In the genomic region with DNA sequence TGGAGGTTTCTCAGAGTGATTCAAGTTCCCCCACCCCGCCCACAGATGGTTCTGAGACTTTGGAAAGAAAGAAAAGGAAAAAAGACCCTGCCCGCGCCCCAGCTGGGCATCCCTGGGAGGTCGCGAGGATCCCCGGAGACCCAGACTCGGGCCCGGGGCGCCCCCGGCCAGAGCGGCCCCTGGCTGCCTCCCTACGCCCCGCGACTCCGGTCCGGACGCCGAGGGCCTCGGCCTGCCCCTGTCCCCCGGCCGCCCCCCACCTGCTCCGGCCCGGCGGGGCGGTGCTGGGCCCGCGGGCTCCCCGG, we compare ENCODE assay signal across 10 cellular contexts. TPM values are rescaled to one million over a fixed set of nuclear protein-coding genes. Genes with fewer than 3 reads are reported as not detected.
DNase-seq lines count a peak whose midpoint lies in the region; ATAC-seq and TF ChIP-seq lines count a peak whose summit lies in the region.
"Had no signal": no experiment of that assay in that cellular context is flagged by ENCODE, and none has a peak within 500 bp of the region (broad histone marks: within the 10 kb centered on the region; RNA-seq: fewer than 3 reads in every experiment).

No MANE protein-coding gene starts in this region.

- no peaks in the 10 kb centered on the region for H3K79me2 ChIP-seq in fibroblast of lung (ENCODE audit: control insufficient read depth, insufficient read depth, low read length)

- H3K4me1 ChIP-seq in fibroblast of lung (ENCODE audit: control insufficient read depth, extremely low read depth, insufficient read depth, low read length) (no peaks in the 10 kb centered on the region), prostate gland (replicated peaks) (no peaks in the 10 kb centered on the region)

- peak overlapping the region; percentile 68 for H3K4me2 ChIP-seq in fibroblast of lung (ENCODE audit: extremely low read depth, insufficient read depth, low read length)
- H3K4me2 ChIP-seq: PC-9 had no signal

- H3K9ac ChIP-seq in fibroblast of lung (ENCODE audit: insufficient read depth, low read length), result no peak overlapping the region

- BruUV-seq in Calu3 (replicated peaks; lab: Mats Ljungman, UMichigan), result no TSS peak

- WGBS in prostate gland, result 3% methylated on average over 20 of the region's 28 CpGs
- WGBS in lower leg skin, 2 donors, result 4% methylated on average over 19 to 22 of the region's 28 CpGs

- peak overlapping the region; percentile 39 for H3K27ac Mint-ChIP-seq in Calu3 (ENCODE audit: unreplicated experiment)
- no peak overlapping the region for H3K27ac Mint-ChIP-seq in activated CD8-positive, alpha-beta T cell treated with anti-CD3 and anti-CD28 coated beads for 36 hours

- H4K20me1 ChIP-seq in fibroblast of lung (ENCODE audit: control insufficient read depth, extremely low read depth, insufficient read depth, low read length), result no peaks in the 10 kb centered on the region

- no peaks in the 10 kb centered on the region for H3K9me3 Mint-ChIP-seq in Calu3 (ENCODE audit: low read depth, unreplicated experiment)
- H3K9me3 Mint-ChIP-seq in activated CD8-positive, alpha-beta T cell treated with anti-CD3 and anti-CD28 coated beads for 36 hours, result no peaks in the 10 kb centered on the region

- intact Hi-C loops in Calu3 (cut with micrococcal nuclease; ENCODE audit: unreplicated experiment), result no loop called here
- intact Hi-C loops in activated CD8-positive, alpha-beta T cell treated with anti-CD3 and anti-CD28 coated beads for 36 hours (cut with micrococcal nuclease), result no loop called here
- intact Hi-C loops in prostate gland (cut with DNase I), result no loop called here
- intact Hi-C loops in lower leg skin (cut with DNase I; ENCODE audit: low total_unique reads), result no loop called here

- peak overlapping the region; percentile 62 for H3K4me3 Mint-ChIP-seq in Calu3 (ENCODE audit: low read depth, unreplicated experiment)
- peak overlapping the region; percentile 60 for H3K4me3 Mint-ChIP-seq in activated CD8-positive, alpha-beta T cell treated with anti-CD3 and anti-CD28 coated beads for 36 hours

- POLR2A ChIA-PET in activated CD8-positive, alpha-beta T cell treated with anti-CD3 and anti-CD28 coated beads for 36 hours (lab: Charles Lee), result no interaction called here

- TF ChIP-seq POLR2A in prostate gland (IDR thresholded peaks at IDR 0.05) (no peak), lower leg skin (IDR thresholded peaks at IDR 0.05) (no peak)

- H3K4me1 Mint-ChIP-seq in Calu3 (ENCODE audit: low read depth, unreplicated experiment), result no peaks in the 10 kb centered on the region
- peaks cover 11% of the 10 kb centered on the region for H3K4me1 Mint-ChIP-seq in activated CD8-positive, alpha-beta T cell treated with anti-CD3 and anti-CD28 coated beads for 36 hours (ENCODE audit: low read depth)

- peaks cover 5% of the 10 kb centered on the region for H3K27me3 ChIP-seq in fibroblast of lung (ENCODE audit: control insufficient read depth, insufficient read depth, low read length)
- no peaks in the 10 kb centered on the region for H3K27me3 ChIP-seq in prostate gland (replicated peaks; ENCODE audit: insufficient read depth)

- CTCF ChIA-PET in Calu3 (lab: Charles Lee), result no interaction called here
- CTCF ChIA-PET in activated CD8-positive, alpha-beta T cell treated with anti-CD3 and anti-CD28 coated beads for 36 hours (lab: Charles Lee), result no interaction called here

- H3K27me3 Mint-ChIP-seq in Calu3 (ENCODE audit: unreplicated experiment), result no peaks in the 10 kb centered on the region
- H3K27me3 Mint-ChIP-seq in activated CD8-positive, alpha-beta T cell treated with anti-CD3 and anti-CD28 coated beads for 36 hours, result peaks cover 12% of the 10 kb centered on the region

- no peak overlapping the region for H3K27ac ChIP-seq in fibroblast of lung (ENCODE audit: insufficient read depth, low read length)
- H3K27ac ChIP-seq in prostate gland, result no peak overlapping the region
- H3K27ac ChIP-seq: PC-9 had no signal

- no peak for ATAC-seq in activated CD8-positive, alpha-beta T cell treated with anti-CD3 and anti-CD28 coated beads for 36 hours

- H3K4me3 ChIP-seq in fibroblast of lung (replicated peaks in 1 of 4; ENCODE audit: control extremely low read depth in 1 of 4, insufficient read depth in 1 of 4, low read depth in 3 of 4, low read length in 4 of 4) (peak overlapping the region in 2 of 4 experiments; percentile 22 to 40), prostate gland (peak overlapping the region; percentile 27 to 40), lower leg skin (ENCODE audit: low read depth, poor library complexity, severe bottlenecking) (no peak overlapping the region)
- H3K4me3 ChIP-seq: PC-9 had no signal

- TF ChIP-seq CTCF in Calu3 (IDR thresholded peaks at IDR 0.05; ENCODE audit: unreplicated experiment) (no peak), fibroblast of lung (conservative IDR thresholded peaks at IDR 0.05 in 1 of 2, IDR thresholded peaks at IDR 0.05 in 1 of 2; ENCODE audit: low read depth in 1 of 2, low read length in 2 of 2) (no peak), prostate gland (IDR thresholded peaks at IDR 0.05) (no peak), lower leg skin (IDR thresholded peaks at IDR 0.05) (no peak)
- TF ChIP-seq CTCF in activated CD8-positive, alpha-beta T cell treated with anti-CD3 and anti-CD28 coated beads for 36 hours (IDR thresholded peaks at IDR 0.05), result no peak

- H3K36me3 Mint-ChIP-seq in Calu3 (ENCODE audit: insufficient read depth, unreplicated experiment), result peaks cover 18% of the 10 kb centered on the region
- no peaks in the 10 kb centered on the region for H3K36me3 Mint-ChIP-seq in activated CD8-positive, alpha-beta T cell treated with anti-CD3 and anti-CD28 coated beads for 36 hours (ENCODE audit: low read depth)

- no peaks in the 10 kb centered on the region for H3K36me3 ChIP-seq in fibroblast of lung (ENCODE audit: control insufficient read depth, insufficient read depth, low read length)
- H3K36me3 ChIP-seq in prostate gland, result no peaks in the 10 kb centered on the region

- H2AFZ ChIP-seq in fibroblast of lung (ENCODE audit: low read length), result no peak overlapping the region
- H2AFZ ChIP-seq: PC-9 had no signal

- no peak for DNase-seq in Calu3
- peak; percentile 49 for DNase-seq in activated CD8-positive, alpha-beta T cell treated with anti-CD3 and anti-CD28 coated beads for 36 hours
- no peak for DNase-seq in fibroblast of lung (ENCODE audit: low read depth in 2 of 2)
- DNase-seq in prostate gland (ENCODE audit: low spot score), result no peak
- no peak for DNase-seq in NCI-H748 treated with DMSO at 0.1 percent for 48 hours (lab: John Stamatoyannopoulos, UW)
- DNase-seq in NOMO-1 treated with DMSO at 0.1 percent for 48 hours (lab: John Stamatoyannopoulos, UW; ENCODE audit: unreplicated experiment), result no peak
- DNase-seq in AML-193 (lab: John Stamatoyannopoulos, UW), result no peak
- no peak for DNase-seq in lower leg skin (ENCODE audit: low spot score in 2 of 2)
- DNase-seq: PC-9; stimulated activated CD4-positive, alpha-beta T cell treated with anti-CD3 and anti-CD28 coated beads, Interleukin-12 subunit alpha, Interleukin-12 subunit beta, amount 100 ng/mL, for 4 hours had no signal

- H3K9me3 ChIP-seq in fibroblast of lung (ENCODE audit: control insufficient read depth, insufficient read depth, low read depth, low read length), result no peaks in the 10 kb centered on the region
- H3K9me3 ChIP-seq in prostate gland, result no peaks in the 10 kb centered on the region

RNA-seq across cellular contexts. Expression of a gene that starts 2.3 kb away (rescaled TPM):
- 3.1 and 4.2 TPM in 2 replicates for total RNA-seq in Calu3 (2022)
- total RNA-seq in activated CD8-positive, alpha-beta T cell treated with anti-CD3 and anti-CD28 coated beads for 36 hours, result under 1 TPM; 0.25 to 0.40 TPM
- 1.3 and 2.0 TPM in 2 replicates for total RNA-seq in fibroblast of lung
- polyA plus RNA-seq in fibroblast of lung, result 0.14 and 0.15 TPM in 2 replicates
- polyA plus RNA-seq in fibroblast of lung (2012), result 0.10 and 0.55 TPM in 2 replicates
- polyA minus RNA-seq in fibroblast of lung (ENCODE audit: low replicate concordance), result 0.52 and 1.4 TPM in 2 replicates
- total RNA-seq in prostate gland, result 1 to 10 TPM; 1.4 to 1.8 TPM
- 1 to 10 TPM in 2 of 4 donors, under 1 TPM in 1, not detected in 1; 0.15 to 3.7 (median 2.0) TPM for total RNA-seq in lower leg skin

RNA-seq across cellular contexts. Expression of a gene that starts 17.3 kb away (rescaled TPM):
- total RNA-seq in Calu3 (2022), result 49.3 and 55.4 TPM in 2 replicates
- 10 to 100 TPM; 29.1 to 34.5 TPM for total RNA-seq in activated CD8-positive, alpha-beta T cell treated with anti-CD3 and anti-CD28 coated beads for 36 hours
- 51.9 and 75.8 TPM in 2 replicates for total RNA-seq in fibroblast of lung
- 25.1 and 27.4 TPM in 2 replicates for polyA plus RNA-seq in fibroblast of lung
- 30.9 and 31.8 TPM in 2 replicates for polyA plus RNA-seq in fibroblast of lung (2012)
- polyA minus RNA-seq in fibroblast of lung (ENCODE audit: low replicate concordance), result 129 and 153 TPM in 2 replicates
- total RNA-seq in prostate gland, result 10 to 100 TPM; 41.5 to 48.9 TPM
- 10 to 100 TPM; 25.4 to 34.9 (median 28.4) TPM for total RNA-seq in lower leg skin

RNA-seq across cellular contexts. Expression of a gene that starts 37.2 kb away (rescaled TPM):
- total RNA-seq in Calu3 (2022), result 24.5 and 25.3 TPM in 2 replicates
- 10 to 100 TPM; 23.7 to 23.8 TPM for total RNA-seq in activated CD8-positive, alpha-beta T cell treated with anti-CD3 and anti-CD28 coated beads for 36 hours
- 25.9 and 26.3 TPM in 2 replicates for total RNA-seq in fibroblast of lung
- 15.7 and 15.8 TPM in 2 replicates for polyA plus RNA-seq in fibroblast of lung
- polyA plus RNA-seq in fibroblast of lung (2012), result 19.7 and 22.0 TPM in 2 replicates
- 9.0 and 9.9 TPM in 2 replicates for polyA minus RNA-seq in fibroblast of lung (ENCODE audit: low replicate concordance)
- 10 to 100 TPM; 77.7 to 83.1 TPM for total RNA-seq in prostate gland
- 10 to 100 TPM; 23.3 to 48.2 (median 45.1) TPM for total RNA-seq in lower leg skin

RNA-seq across cellular contexts. Expression of a gene that starts 47.5 kb away (rescaled TPM):
- 68.0 and 69.9 TPM in 2 replicates for total RNA-seq in Calu3 (2022)
- total RNA-seq in activated CD8-positive, alpha-beta T cell treated with anti-CD3 and anti-CD28 coated beads for 36 hours, result 100 to 1,000 TPM in 1 of 2 experiments, 10 to 100 TPM in 1; 99.1 to 102 TPM
- total RNA-seq in fibroblast of lung, result 39.8 and 45.1 TPM in 2 replicates
- 23.8 and 26.0 TPM in 2 replicates for polyA plus RNA-seq in fibroblast of lung
- 23.9 and 24.4 TPM in 2 replicates for polyA plus RNA-seq in fibroblast of lung (2012)
- 31.1 and 39.1 TPM in 2 replicates for polyA minus RNA-seq in fibroblast of lung (ENCODE audit: low replicate concordance)
- total RNA-seq in prostate gland, result 10 to 100 TPM; 41.6 to 72.0 TPM
- total RNA-seq in lower leg skin, result 10 to 100 TPM; 54.3 to 94.1 (median 64.9) TPM

RNA-seq across cellular contexts. Expression of a gene that starts 50.2 kb away (rescaled TPM):
- 0.26 and 0.42 TPM in 2 replicates for total RNA-seq in Calu3 (2022)
- total RNA-seq in activated CD8-positive, alpha-beta T cell treated with anti-CD3 and anti-CD28 coated beads for 36 hours, result under 1 TPM; 0.22 to 0.25 TPM
- total RNA-seq in fibroblast of lung, result 4.6 and 17.8 TPM in 2 replicates
- polyA plus RNA-seq in fibroblast of lung, result 0.84 and 3.6 TPM in 2 replicates
- polyA plus RNA-seq in fibroblast of lung (2012), result 1.9 and 6.0 TPM in 2 replicates
- 4.1 and 8.2 TPM in 2 replicates for polyA minus RNA-seq in fibroblast of lung (ENCODE audit: low replicate concordance)
- 1 to 10 TPM; 4.6 to 5.5 TPM for total RNA-seq in prostate gland
- 1 to 10 TPM in 2 of 4 donors, under 1 TPM in 2; 0.12 to 2.6 (median 0.87) TPM for total RNA-seq in lower leg skin
